14 cellular contexts compared by ENCODE assay signal in genomic region chr9:134492281-134492691, GRCh38.
DNase-seq lines count a peak whose midpoint lies in the region; ATAC-seq, FAIRE-seq and TF ChIP-seq lines count a peak whose summit lies in the region.
"Had no signal": no experiment of that assay in that cellular context is flagged by ENCODE, and none has a peak within 500 bp of the region (broad histone marks: within the 10 kb centered on the region; RNA-seq: fewer than 3 reads in every experiment).

No MANE protein-coding gene starts in this region.

- no peaks in the 10 kb centered on the region for H3K36me3 Mint-ChIP-seq in brain
- no peaks in the 10 kb centered on the region for H3K36me3 Mint-ChIP-seq in activated T-helper 1 cell treated with anti-CD3 and anti-CD28 coated beads, Interleukin-12 subunit alpha, Interleukin-12 subunit beta, Interleukin-2, Interleukin-4 antibody, amounts not matched to agents 30 ng/mL and 10 ng/mL and 1 ng/mL, durations not matched to agents 14 hours and 24 hours and 36 hours (ENCODE audit: low read depth)

- H3K9me3 ChIP-seq in kidney (ENCODE audit: control insufficient read depth in 1 of 2, low read length in 2 of 2), result no peaks in the 10 kb centered on the region
- no peaks in the 10 kb centered on the region for H3K9me3 ChIP-seq in suprapubic skin
- H3K9me3 ChIP-seq: gastrocnemius medialis had no signal

- peaks cover 41% of the 10 kb centered on the region for H3K4me1 Mint-ChIP-seq in brain
- H3K4me1 Mint-ChIP-seq in activated T-helper 1 cell treated with anti-CD3 and anti-CD28 coated beads, Interleukin-12 subunit alpha, Interleukin-12 subunit beta, Interleukin-2, Interleukin-4 antibody, amounts not matched to agents 30 ng/mL and 10 ng/mL and 1 ng/mL, durations not matched to agents 14 hours and 24 hours and 36 hours (ENCODE audit: low read depth), result no peaks in the 10 kb centered on the region
- H3K4me1 Mint-ChIP-seq: activated CD4-positive, alpha-beta T cell treated with anti-CD3 and anti-CD28 coated beads, Interleukin-2, amount 10 ng/mL, durations not matched to agents 7 days and 5 days had no signal

- H3K27ac Mint-ChIP-seq in brain, result peak overlapping the region in 4 of 5 experiments; percentile 72 to 95 (median 82)
- H3K27ac Mint-ChIP-seq in activated T-helper 1 cell treated with anti-CD3 and anti-CD28 coated beads, Interleukin-12 subunit alpha, Interleukin-12 subunit beta, Interleukin-2, Interleukin-4 antibody, amounts not matched to agents 30 ng/mL and 10 ng/mL and 1 ng/mL, durations not matched to agents 14 hours and 24 hours and 36 hours, result no peak overlapping the region
- H3K27ac Mint-ChIP-seq: activated CD4-positive, alpha-beta T cell treated with anti-CD3 and anti-CD28 coated beads, Interleukin-2, amount 10 ng/mL, durations not matched to agents 7 days and 5 days had no signal

- H3K4me3 Mint-ChIP-seq in brain, result peak overlapping the region in 2 of 5 experiments; percentile 16 to 46
- H3K4me3 Mint-ChIP-seq in activated T-helper 1 cell treated with anti-CD3 and anti-CD28 coated beads, Interleukin-12 subunit alpha, Interleukin-12 subunit beta, Interleukin-2, Interleukin-4 antibody, amounts not matched to agents 30 ng/mL and 10 ng/mL and 1 ng/mL, durations not matched to agents 14 hours and 24 hours and 36 hours, result no peak overlapping the region
- H3K4me3 Mint-ChIP-seq: activated CD4-positive, alpha-beta T cell treated with anti-CD3 and anti-CD28 coated beads, Interleukin-2, amount 10 ng/mL, durations not matched to agents 7 days and 5 days had no signal

- ATAC-seq in HG02642 (IDR thresholded peaks at IDR 0.05; ENCODE audit: poor library complexity, unreplicated experiment), result no peak

- TF ChIP-seq CTCF in brain (conservative IDR thresholded peaks at IDR 0.05) (no peak), kidney (IDR thresholded peaks at IDR 0.05; ENCODE audit: borderline replicate concordance, extremely low read depth, insufficient read depth) (no peak), suprapubic skin (IDR thresholded peaks at IDR 0.05) (no peak)

- no peak overlapping the region for H3K9ac ChIP-seq in kidney (ENCODE audit: low read length in 2 of 2)

- peaks cover 19% of the 10 kb centered on the region for H3K27me3 ChIP-seq in suprapubic skin

- no peak overlapping the region for H3K27ac ChIP-seq in kidney (ENCODE audit: low read depth in 2 of 2, low read length in 2 of 2)
- H3K27ac ChIP-seq in suprapubic skin, result no peak overlapping the region
- H3K27ac ChIP-seq: gastrocnemius medialis had no signal

- H3K9me3 Mint-ChIP-seq in brain, result peaks cover 0 to 5% (median 0%) of the 10 kb centered on the region in 5 experiments
- H3K9me3 Mint-ChIP-seq in activated T-helper 1 cell treated with anti-CD3 and anti-CD28 coated beads, Interleukin-12 subunit alpha, Interleukin-12 subunit beta, Interleukin-2, Interleukin-4 antibody, amounts not matched to agents 30 ng/mL and 10 ng/mL and 1 ng/mL, durations not matched to agents 14 hours and 24 hours and 36 hours, result no peaks in the 10 kb centered on the region
- H3K9me3 Mint-ChIP-seq: activated CD4-positive, alpha-beta T cell treated with anti-CD3 and anti-CD28 coated beads, Interleukin-2, amount 10 ng/mL, durations not matched to agents 7 days and 5 days had no signal

- H3K4me1 ChIP-seq in kidney (ENCODE audit: control insufficient read depth in 1 of 2, insufficient read depth in 1 of 2, low read depth in 1 of 2, low read length in 2 of 2) (no peaks in the 10 kb centered on the region), suprapubic skin (peaks cover 15% of the 10 kb centered on the region)
- H3K4me1 ChIP-seq: gastrocnemius medialis had no signal

- H3K36me3 ChIP-seq in kidney (ENCODE audit: control insufficient read depth in 1 of 2, insufficient read depth in 2 of 2, low read length in 2 of 2) (no peaks in the 10 kb centered on the region), suprapubic skin (no peaks in the 10 kb centered on the region)
- H3K36me3 ChIP-seq: gastrocnemius medialis had no signal

- peak; percentile 84 for DNase-seq in GM04503 (ENCODE audit: low read depth)
- peak; percentile 73 for DNase-seq in kidney
- DNase-seq in suprapubic skin (ENCODE audit: low spot score in 2 of 2), result peak; percentile 68 to 80
- no peak for DNase-seq in DMS53 (lab: John Stamatoyannopoulos, UW)
- no peak for DNase-seq in activated T-helper 1 cell treated with anti-CD3 and anti-CD28 coated beads, Interleukin-12 subunit alpha, Interleukin-12 subunit beta, Interleukin-2, Interleukin-4 antibody, amounts not matched to agents 30 ng/mL and 10 ng/mL and 1 ng/mL, durations not matched to agents 14 hours and 24 hours and 36 hours (ENCODE audit: low spot score)
- DNase-seq in DMS153 treated with DMSO at 0.1 percent for 48 hours (lab: John Stamatoyannopoulos, UW; ENCODE audit: unreplicated experiment), result no peak
- DNase-seq: activated CD4-positive, alpha-beta T cell treated with anti-CD3 and anti-CD28 coated beads, Interleukin-2, amount 10 ng/mL, durations not matched to agents 7 days and 5 days; NCI-H146; stimulated activated CD4-positive, alpha-beta T cell treated with anti-CD3 and anti-CD28 coated beads, Interleukin-4, amount 100 ng/mL, for 1 hour had no signal

- no peak overlapping the region for H3K4me3 ChIP-seq in kidney (ENCODE audit: low read length in 2 of 2)
- no peak overlapping the region for H3K4me3 ChIP-seq in suprapubic skin
- H3K4me3 ChIP-seq: gastrocnemius medialis had no signal

- FAIRE-seq in kidney (lab: Jason Lieb, UNC), result no peak
- FAIRE-seq: G401.6, HTR-8/SVneo had no signal

- intact Hi-C loops in kidney (cut with DNase I), result no loop called here
- intact Hi-C loops in activated T-helper 1 cell treated with anti-CD3 and anti-CD28 coated beads, Interleukin-12 subunit alpha, Interleukin-12 subunit beta, Interleukin-2, Interleukin-4 antibody, amounts not matched to agents 30 ng/mL and 10 ng/mL and 1 ng/mL, durations not matched to agents 14 hours and 24 hours and 36 hours (cut with micrococcal nuclease), result no loop called here

- WGBS in suprapubic skin, result 74% methylated on average over 12 of the region's 12 CpGs

- TF ChIP-seq POLR2A in suprapubic skin (IDR thresholded peaks at IDR 0.05), result no peak

- no peak for TF ChIP-seq EP300 in suprapubic skin (IDR thresholded peaks at IDR 0.05)

- peaks cover 8% of the 10 kb centered on the region for H3K27me3 Mint-ChIP-seq in brain
- no peaks in the 10 kb centered on the region for H3K27me3 Mint-ChIP-seq in activated T-helper 1 cell treated with anti-CD3 and anti-CD28 coated beads, Interleukin-12 subunit alpha, Interleukin-12 subunit beta, Interleukin-2, Interleukin-4 antibody, amounts not matched to agents 30 ng/mL and 10 ng/mL and 1 ng/mL, durations not matched to agents 14 hours and 24 hours and 36 hours (ENCODE audit: insufficient read depth)
- H3K27me3 Mint-ChIP-seq: activated CD4-positive, alpha-beta T cell treated with anti-CD3 and anti-CD28 coated beads, Interleukin-2, amount 10 ng/mL, durations not matched to agents 7 days and 5 days had no signal

Comparison
In these comparisons a context has a peak if more than half of its experiments do, and no peak if none do; other contexts are left out.
1. DNase-seq: peak in GM04503 (single experiment), kidney (single experiment) and suprapubic skin (2 of 2); none in DMS53 (single experiment), activated T-helper 1 cell treated with anti-CD3 and anti-CD28 coated beads, Interleukin-12 subunit alpha, Interleukin-12 subunit beta, Interleukin-2, Interleukin-4 antibody, amounts not matched to agents 30 ng/mL and 10 ng/mL and 1 ng/mL, durations not matched to agents 14 hours and 24 hours and 36 hours (single experiment) and DMS153 treated with DMSO at 0.1 percent for 48 hours (single experiment).